ENCODE assay signal across 11 cellular contexts in the genomic region with DNA sequence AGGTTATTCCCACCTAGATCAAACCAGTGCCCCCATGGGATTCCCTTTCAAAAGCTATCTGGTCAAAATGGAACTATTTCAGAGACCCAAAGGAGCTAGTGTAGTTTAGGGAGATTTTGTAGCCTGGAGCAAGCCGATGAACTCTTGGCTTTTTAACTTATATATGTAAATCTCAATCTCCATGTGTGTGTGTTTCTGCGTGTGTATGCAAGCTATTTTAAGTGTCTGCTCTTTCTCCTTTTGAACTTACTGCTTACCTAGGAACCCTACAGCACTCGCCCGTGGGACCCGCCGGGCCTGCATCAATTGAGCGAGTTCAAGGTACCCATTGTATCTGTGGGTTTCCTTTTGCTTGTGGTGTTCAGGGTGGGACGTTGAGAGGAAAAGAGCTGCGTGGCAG. TPM values are rescaled to one million over a fixed set of nuclear protein-coding genes. Genes with fewer than 3 reads are reported as not detected.
DNase-seq lines count a peak whose midpoint lies in the region; ATAC-seq and TF ChIP-seq lines count a peak whose summit lies in the region.
"Had no signal": no experiment of that assay in that cellular context is flagged by ENCODE, and none has a peak within 500 bp of the region (broad histone marks: within the 10 kb centered on the region; RNA-seq: fewer than 3 reads in every experiment).

No MANE protein-coding gene starts in this region.

- 91 to 98% (median 97%) methylated on average over 9 of the region's 9 CpGs for WGBS in psoas muscle, 3 donors

- H3K9me3 ChIP-seq in psoas muscle: no peaks in the 10 kb centered on the region

- peak overlapping the region; percentile 94 to 97 for H3K27ac Mint-ChIP-seq in activated naive CD4-positive, alpha-beta T cell treated with anti-CD3 and anti-CD28 coated beads, Interleukin-2, amount 50 U/mL, for 72 hours

- intact Hi-C loops in psoas muscle (cut with DNase I) (loop anchor here in 1 of 2 donors (10.0 kb wide), 1 partner anchor 184 kb away; no protein-coding TSS in a partner anchor), left colon (cut with DNase I, micrococcal nuclease) (no loop called here)

- H3K36me3 ChIP-seq in psoas muscle (ENCODE audit: insufficient read depth in 1 of 2, low read depth in 1 of 2): peaks cover 0 to 80% of the 10 kb centered on the region in 2 donors

- H3K9me3 Mint-ChIP-seq in activated naive CD4-positive, alpha-beta T cell treated with anti-CD3 and anti-CD28 coated beads, Interleukin-2, amount 50 U/mL, for 72 hours: no peaks in the 10 kb centered on the region
- H3K9me3 Mint-ChIP-seq: type B pancreatic cell had no signal

- TF ChIP-seq CTCF in psoas muscle (IDR thresholded peaks at IDR 0.05): no peak

- no peak overlapping the region for H3K27ac ChIP-seq in psoas muscle

- peaks cover 27 to 51% of the 10 kb centered on the region in 2 donors for H3K36me3 Mint-ChIP-seq in activated naive CD4-positive, alpha-beta T cell treated with anti-CD3 and anti-CD28 coated beads, Interleukin-2, amount 50 U/mL, for 72 hours

- ATAC-seq in GM18498 (IDR thresholded peaks at IDR 0.05; ENCODE audit: unreplicated experiment) (peak; percentile 40), GM19395 (IDR thresholded peaks at IDR 0.05; ENCODE audit: unreplicated experiment) (peak; percentile 53), HG02885 (IDR thresholded peaks at IDR 0.05; ENCODE audit: poor library complexity, unreplicated experiment) (peak; percentile 42), psoas muscle (no peak), left colon (no peak)
- ATAC-seq in activated naive CD4-positive, alpha-beta T cell treated with anti-CD3 and anti-CD28 coated beads, Interleukin-2, amount 50 U/mL, for 72 hours: peak; percentile 22 to 42

- DNase-seq in activated naive CD4-positive, alpha-beta T cell treated with anti-CD3 and anti-CD28 coated beads, Interleukin-2, amount 50 U/mL, for 72 hours (ENCODE audit: low spot score in 2 of 2): no peak
- DNase-seq in psoas muscle (no peak), amygdala (lab: John Stamatoyannopoulos, UW) (no peak), left colon (no peak), AG20443 (ENCODE audit: low spot score) (no peak)
- DNase-seq: activated CD8-positive, alpha-beta memory T cell treated with anti-CD3 and anti-CD28 coated beads for 24 hours; retina had no signal

- H3K4me1 ChIP-seq in psoas muscle: no peaks in the 10 kb centered on the region

- H3K4me3 ChIP-seq in psoas muscle: no peak overlapping the region

- peaks cover 0 to 10% (median 0%) of the 10 kb centered on the region in 3 donors for H3K27me3 ChIP-seq in psoas muscle (ENCODE audit: insufficient read depth in 3 of 3, low read length in 2 of 3)

RNA-seq across cellular contexts. Expression of a gene that starts 10.4 kb away (rescaled TPM):
- 10 to 100 TPM; 30.9 to 52.5 TPM for total RNA-seq in activated naive CD4-positive, alpha-beta T cell treated with anti-CD3 and anti-CD28 coated beads, Interleukin-2, amount 50 U/mL, for 72 hours
- 1 to 10 TPM; 3.3 to 6.8 (median 4.8) TPM for total RNA-seq in psoas muscle
- 10 to 100 TPM in 2 of 3 donors, 1 to 10 TPM in 1; 4.5 to 14.0 (median 10.6) TPM for polyA plus RNA-seq in psoas muscle
- 10 to 100 TPM; 23.9 to 26.5 TPM for total RNA-seq in left colon

RNA-seq across cellular contexts. Expression of a gene that starts 43.6 kb away (rescaled TPM):
- total RNA-seq in activated naive CD4-positive, alpha-beta T cell treated with anti-CD3 and anti-CD28 coated beads, Interleukin-2, amount 50 U/mL, for 72 hours: not detected
- total RNA-seq in psoas muscle: not detected
- not detected for polyA plus RNA-seq in psoas muscle
- total RNA-seq in left colon: 100 to 1,000 TPM in 1 of 2 donors, 10 to 100 TPM in 1; 94.9 to 103 TPM

Comparison
In these comparisons a context has a peak if more than half of its experiments do, and no peak if none do; other contexts are left out.
1. ATAC-seq: peak in GM18498 (single experiment), GM19395 (single experiment), HG02885 (single experiment) and activated naive CD4-positive, alpha-beta T cell treated with anti-CD3 and anti-CD28 coated beads, Interleukin-2, amount 50 U/mL, for 72 hours (2 of 2); none in psoas muscle (0 of 4) and left colon (single experiment).
2. RNA of a gene that starts 43.6 kb away (total RNA-seq): 94.9 to 103 TPM in left colon; not detected in psoas muscle and not detected in activated naive CD4-positive, alpha-beta T cell treated with anti-CD3 and anti-CD28 coated beads, Interleukin-2, amount 50 U/mL, for 72 hours; every median in the first group is over 10 times any median in the second.